Comparison of ENCODE assay signal across 26 cellular contexts in genomic region chr5:115709585-115709984, GRCh38.
"Had no signal": no experiment of that assay in that cellular context is flagged by ENCODE, and none has a peak within 500 bp of the region (broad histone marks: within the 10 kb centered on the region; RNA-seq: fewer than 3 reads in every experiment).

No MANE protein-coding gene starts in this region.

- H3K9me3 ChIP-seq: heart right ventricle, ovary, prostate gland, right atrium auricular region, suprapubic skin, transverse colon, uterus had no signal

- ATAC-seq: activated CD8-positive, alpha-beta memory T cell treated with anti-CD3 and anti-CD28 coated beads, Interleukin-2, amount 10 ng/mL, durations not matched to agents 7 days and 5 days; activated CD8-positive, alpha-beta T cell treated with anti-CD3 and anti-CD28 coated beads for 36 hours; SK-N-SH treated with all-trans-retinoic acid at 6 μM for 48 hours; stimulated activated effector memory CD8-positive, alpha-beta T cell treated with anti-CD3 and anti-CD28 coated beads, Interleukin-12 subunit alpha, Interleukin-12 subunit beta, amount 100 ng/mL, for 72 hours; stimulated activated naive CD8-positive, alpha-beta T cell treated with anti-CD3 and anti-CD28 coated beads, Interleukin-15, amount 100 ng/mL, for 72 hours; T-cell had no signal

- H3K36me3 ChIP-seq: brain microvascular endothelial cell, heart right ventricle, ovary, prostate gland, right atrium auricular region, suprapubic skin, transverse colon, uterus, WERI-Rb-1 had no signal

- H3K27ac ChIP-seq: brain microvascular endothelial cell, heart right ventricle, ovary, prostate gland, right atrium auricular region, suprapubic skin, transverse colon, uterus, WERI-Rb-1 had no signal

- H3K27me3 ChIP-seq: brain microvascular endothelial cell, heart right ventricle, ovary, right atrium auricular region, suprapubic skin, transverse colon, uterus had no signal

- DNase-seq: activated CD4-positive, alpha-beta T cell treated with anti-CD3 and anti-CD28 coated beads, Interleukin-2, amount 10 ng/mL, durations not matched to agents 7 days and 5 days; activated CD4-positive, CD25-positive, alpha-beta regulatory T cell treated with anti-CD3 and anti-CD28 coated beads, Interleukin-2, amount 50 U/mL, for 72 hours; activated CD8-positive, alpha-beta memory T cell treated with anti-CD3 and anti-CD28 coated beads, Interleukin-2, amount 10 ng/mL, durations not matched to agents 7 days and 5 days; activated CD8-positive, alpha-beta T cell treated with anti-CD3 and anti-CD28 coated beads for 36 hours; activated gamma-delta T cell; activated T-cell treated with anti-CD3 and anti-CD28 coated beads for 4 hours; aorta; brain microvascular endothelial cell; caudate nucleus; effector CD8-positive, alpha-beta T cell; heart right ventricle; kidney; mesendoderm; naive B cell; ovary; stimulated activated CD4-positive, alpha-beta T cell treated with anti-CD3 and anti-CD28 coated beads, Interleukin-2, amount 100 ng/mL, for 24 hours; stimulated activated naive CD8-positive, alpha-beta T cell treated with anti-CD3 and anti-CD28 coated beads, Interleukin-15, amount 100 ng/mL, for 72 hours; T-cell; transverse colon; uterus; WERI-Rb-1 had no signal

- H3K4me3 ChIP-seq: heart right ventricle, ovary, prostate gland, right atrium auricular region, suprapubic skin, transverse colon, uterus had no signal

- H3K4me1 ChIP-seq: heart right ventricle, prostate gland, right atrium auricular region, suprapubic skin, transverse colon, uterus had no signal
